Comparison of ENCODE assay signal across 10 cellular contexts in the genomic region with DNA sequence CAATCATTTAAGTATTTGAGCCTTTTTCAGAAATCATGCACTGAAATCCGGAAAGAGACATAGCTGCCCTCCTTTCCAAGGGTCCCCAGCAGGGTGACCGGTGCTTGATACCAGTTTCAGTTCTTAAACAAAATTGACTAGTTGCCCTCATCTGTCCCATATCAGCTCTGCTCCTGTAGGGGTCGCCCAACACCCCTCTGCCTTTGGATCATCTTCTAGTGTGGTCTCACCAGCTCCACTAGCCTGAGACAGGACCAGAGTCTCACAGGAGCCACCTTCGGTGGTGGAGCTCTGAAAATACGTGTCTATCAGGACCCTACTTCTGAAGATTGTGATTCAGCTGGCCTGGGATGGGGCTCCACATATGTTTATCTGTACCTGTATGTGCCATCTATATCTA.
DNase-seq lines count a peak whose midpoint lies in the region; ATAC-seq, FAIRE-seq and TF ChIP-seq lines count a peak whose summit lies in the region.
"Had no signal": no experiment of that assay in that cellular context is flagged by ENCODE, and none has a peak within 500 bp of the region (broad histone marks: within the 10 kb centered on the region; RNA-seq: fewer than 3 reads in every experiment).

No MANE protein-coding gene starts in this region.

- H2AK5ac ChIP-seq in mesendoderm (ENCODE audit: low read length): no peak overlapping the region

- ATAC-seq in WTC11: peak; percentile 99
- no peak for ATAC-seq in GM19324 (IDR thresholded peaks at IDR 0.05; ENCODE audit: low FRiP score, unreplicated experiment)
- ATAC-seq: heart left ventricle had no signal

- H3K4me1 ChIP-seq in Karpas-422 (ENCODE audit: low read length): no peaks in the 10 kb centered on the region
- no peaks in the 10 kb centered on the region for H3K4me1 ChIP-seq in mesendoderm (ENCODE audit: control insufficient read depth, low read depth, low read length)
- H3K4me1 ChIP-seq: heart left ventricle had no signal

- no peaks in the 10 kb centered on the region for H3K36me3 ChIP-seq in Karpas-422 (ENCODE audit: insufficient read depth, low read length)
- no peaks in the 10 kb centered on the region for H3K36me3 ChIP-seq in mesendoderm (ENCODE audit: control insufficient read depth, insufficient read depth, low read length)
- H3K36me3 ChIP-seq: heart left ventricle had no signal

- H3K4me3 ChIP-seq in Karpas-422 (ENCODE audit: low read length) (no peak overlapping the region), mesendoderm (ENCODE audit: low read length) (no peak overlapping the region)
- H3K4me3 ChIP-seq: heart left ventricle had no signal

- CTCF ChIA-PET in WTC11 (lab: Charles Lee): interaction anchor here (0.6 to 1.5 kb wide), 27 partner anchors 9 to 448 kb away, joined by 3 to 21 read pairs (median 4); partner anchors contain the start of gene ENC1
- CTCF ChIA-PET in activated CD4-positive, alpha-beta T cell treated with anti-CD3 and anti-CD28 coated beads, Interleukin-2, amount 10 ng/mL, durations not matched to agents 7 days and 5 days (lab: Charles Lee): interaction anchor here (0.6 to 3.3 kb wide), 3 partner anchors 8 to 300 kb away, joined by 3 to 8 read pairs (median 3); no protein-coding TSS in a partner anchor

- H3K27me3 ChIP-seq in Karpas-422 (ENCODE audit: low read length) (no peaks in the 10 kb centered on the region), mesendoderm (ENCODE audit: insufficient read depth, low read length, poor library complexity) (no peaks in the 10 kb centered on the region)
- H3K27me3 ChIP-seq: heart left ventricle had no signal

- H3K79me2 ChIP-seq in Karpas-422 (ENCODE audit: low read length): no peaks in the 10 kb centered on the region
- H3K79me2 ChIP-seq in mesendoderm (ENCODE audit: control insufficient read depth, insufficient read depth, low read length): no peaks in the 10 kb centered on the region

- no CpG with 5 or more reads among the region's 5 CpGs for whole genome bisulfite sequencing in mesendoderm (ENCODE audit: extremely low coverage, insufficient coverage, low lambda C conversion rate)

- no peak overlapping the region for H2BK15ac ChIP-seq in mesendoderm (replicated peaks; ENCODE audit: low read depth)

- peak; percentile 53 for DNase-seq in Daoy (ENCODE audit: low read depth)
- DNase-seq in Karpas-422: peak; percentile 68
- peak; percentile 67 for DNase-seq in WTC11 (ENCODE audit: low spot score)
- DNase-seq in mesendoderm: peak; percentile 88
- DNase-seq in activated T-helper 2 cell treated with anti-CD3 and anti-CD28 coated beads, Interferon-gamma antibody, Interleukin-2, Interleukin-4, amounts not matched to agents 10 μg/mL and 5 μg/mL and 100 μg/mL, durations not matched to agents 14 hours and 24 hours and 36 hours (ENCODE audit: low spot score): no peak
- no peak for DNase-seq in GM12892 (ENCODE audit: insufficient read length)
- DNase-seq in activated CD4-positive, alpha-beta T cell treated with anti-CD3 and anti-CD28 coated beads, Interleukin-2, amount 10 ng/mL, durations not matched to agents 7 days and 5 days: no peak
- DNase-seq: heart left ventricle, NCI-H1930 had no signal

- no peaks in the 10 kb centered on the region for H3K9me2 ChIP-seq in Karpas-422 (replicated peaks; ENCODE audit: insufficient read depth, low read length)

- no peaks in the 10 kb centered on the region for H3K9me3 Mint-ChIP-seq in WTC11
- H3K9me3 Mint-ChIP-seq in activated T-helper 2 cell treated with anti-CD3 and anti-CD28 coated beads, Interferon-gamma antibody, Interleukin-2, Interleukin-4, amounts not matched to agents 10 μg/mL and 5 μg/mL and 100 μg/mL, durations not matched to agents 14 hours and 24 hours and 36 hours: no peaks in the 10 kb centered on the region
- H3K9me3 Mint-ChIP-seq in activated CD4-positive, alpha-beta T cell treated with anti-CD3 and anti-CD28 coated beads, Interleukin-2, amount 10 ng/mL, durations not matched to agents 7 days and 5 days: no peaks in the 10 kb centered on the region

- no peak overlapping the region for H2AFZ ChIP-seq in Karpas-422 (ENCODE audit: low read length)

- H2BK5ac ChIP-seq in mesendoderm (ENCODE audit: low read length): no peak overlapping the region

- H3K4ac ChIP-seq in mesendoderm (ENCODE audit: low read depth, low read length): no peak overlapping the region

- H4K8ac ChIP-seq in mesendoderm (ENCODE audit: low read depth, low read length): no peak overlapping the region

- H4K20me1 ChIP-seq in Karpas-422 (ENCODE audit: insufficient read depth, low read depth, low read length): no peaks in the 10 kb centered on the region

- H3K4me1 Mint-ChIP-seq in WTC11: peaks cover 8% of the 10 kb centered on the region
- no peaks in the 10 kb centered on the region for H3K4me1 Mint-ChIP-seq in activated T-helper 2 cell treated with anti-CD3 and anti-CD28 coated beads, Interferon-gamma antibody, Interleukin-2, Interleukin-4, amounts not matched to agents 10 μg/mL and 5 μg/mL and 100 μg/mL, durations not matched to agents 14 hours and 24 hours and 36 hours (ENCODE audit: low read depth)
- H3K4me1 Mint-ChIP-seq in activated CD4-positive, alpha-beta T cell treated with anti-CD3 and anti-CD28 coated beads, Interleukin-2, amount 10 ng/mL, durations not matched to agents 7 days and 5 days: no peaks in the 10 kb centered on the region

- TF ChIP-seq POLR2A in GM12892 (IDR thresholded peaks at IDR 0.05; ENCODE audit: low read depth, low read length): no peak

- no peak overlapping the region for H3K4me3 Mint-ChIP-seq in WTC11
- H3K4me3 Mint-ChIP-seq in activated T-helper 2 cell treated with anti-CD3 and anti-CD28 coated beads, Interferon-gamma antibody, Interleukin-2, Interleukin-4, amounts not matched to agents 10 μg/mL and 5 μg/mL and 100 μg/mL, durations not matched to agents 14 hours and 24 hours and 36 hours (ENCODE audit: low read depth): no peak overlapping the region
- no peak overlapping the region for H3K4me3 Mint-ChIP-seq in activated CD4-positive, alpha-beta T cell treated with anti-CD3 and anti-CD28 coated beads, Interleukin-2, amount 10 ng/mL, durations not matched to agents 7 days and 5 days

- no peak for FAIRE-seq in GM12892 (lab: Jason Lieb, UNC)

- TF ChIP-seq CTCF in WTC11 (IDR thresholded peaks at IDR 0.05): peak; percentile 20; the same call in 1 of the 2 replicates

- H3K27me3 Mint-ChIP-seq in WTC11 (ENCODE audit: low read depth): no peaks in the 10 kb centered on the region
- H3K27me3 Mint-ChIP-seq in activated T-helper 2 cell treated with anti-CD3 and anti-CD28 coated beads, Interferon-gamma antibody, Interleukin-2, Interleukin-4, amounts not matched to agents 10 μg/mL and 5 μg/mL and 100 μg/mL, durations not matched to agents 14 hours and 24 hours and 36 hours (ENCODE audit: low read depth): peaks cover 25% of the 10 kb centered on the region
- peaks cover 15% of the 10 kb centered on the region for H3K27me3 Mint-ChIP-seq in activated CD4-positive, alpha-beta T cell treated with anti-CD3 and anti-CD28 coated beads, Interleukin-2, amount 10 ng/mL, durations not matched to agents 7 days and 5 days

- no peak overlapping the region for H3K56ac ChIP-seq in mesendoderm (ENCODE audit: low read length)

- H3K4me2 ChIP-seq in Karpas-422 (ENCODE audit: low read depth, low read length, poor library complexity, severe bottlenecking) (no peak overlapping the region), mesendoderm (ENCODE audit: low read length) (no peak overlapping the region)

- no peak overlapping the region for H4K5ac ChIP-seq in mesendoderm (ENCODE audit: low read length)

- no peak overlapping the region for H3K18ac ChIP-seq in mesendoderm (ENCODE audit: low read length)

- H2BK120ac ChIP-seq in mesendoderm (ENCODE audit: low read depth, low read length): no peak overlapping the region

- no peaks in the 10 kb centered on the region for H3K9me3 ChIP-seq in Karpas-422 (ENCODE audit: low read length)
- H3K9me3 ChIP-seq: heart left ventricle had no signal

- no peak overlapping the region for H3K27ac ChIP-seq in Karpas-422 (ENCODE audit: low read length)
- H3K27ac ChIP-seq in mesendoderm (ENCODE audit: low read depth, low read length): no peak overlapping the region
- H3K27ac ChIP-seq: heart left ventricle had no signal

- H3K23ac ChIP-seq in mesendoderm (ENCODE audit: low read length): no peak overlapping the region

- H3K9ac ChIP-seq in Karpas-422 (ENCODE audit: low read length): no peak overlapping the region
- no peak overlapping the region for H3K9ac ChIP-seq in mesendoderm (ENCODE audit: low read length)

- H3K27ac Mint-ChIP-seq in WTC11: no peak overlapping the region
- no peak overlapping the region for H3K27ac Mint-ChIP-seq in activated T-helper 2 cell treated with anti-CD3 and anti-CD28 coated beads, Interferon-gamma antibody, Interleukin-2, Interleukin-4, amounts not matched to agents 10 μg/mL and 5 μg/mL and 100 μg/mL, durations not matched to agents 14 hours and 24 hours and 36 hours
- H3K27ac Mint-ChIP-seq in activated CD4-positive, alpha-beta T cell treated with anti-CD3 and anti-CD28 coated beads, Interleukin-2, amount 10 ng/mL, durations not matched to agents 7 days and 5 days: no peak overlapping the region

- intact Hi-C loops in activated T-helper 2 cell treated with anti-CD3 and anti-CD28 coated beads, Interferon-gamma antibody, Interleukin-2, Interleukin-4, amounts not matched to agents 10 μg/mL and 5 μg/mL and 100 μg/mL, durations not matched to agents 14 hours and 24 hours and 36 hours (cut with micrococcal nuclease): no loop called here

- POLR2A ChIA-PET in WTC11 (lab: Charles Lee): interaction anchor here (0.9 kb wide), 1 partner anchor 151 kb away, joined by 3 read pairs; no protein-coding TSS in a partner anchor
- POLR2A ChIA-PET in activated CD4-positive, alpha-beta T cell treated with anti-CD3 and anti-CD28 coated beads, Interleukin-2, amount 10 ng/mL, durations not matched to agents 7 days and 5 days (lab: Charles Lee): no interaction called here

- H3K36me3 Mint-ChIP-seq in WTC11: no peaks in the 10 kb centered on the region
- H3K36me3 Mint-ChIP-seq in activated T-helper 2 cell treated with anti-CD3 and anti-CD28 coated beads, Interferon-gamma antibody, Interleukin-2, Interleukin-4, amounts not matched to agents 10 μg/mL and 5 μg/mL and 100 μg/mL, durations not matched to agents 14 hours and 24 hours and 36 hours (ENCODE audit: low read depth): no peaks in the 10 kb centered on the region
- no peaks in the 10 kb centered on the region for H3K36me3 Mint-ChIP-seq in activated CD4-positive, alpha-beta T cell treated with anti-CD3 and anti-CD28 coated beads, Interleukin-2, amount 10 ng/mL, durations not matched to agents 7 days and 5 days (ENCODE audit: low read depth)

- H3K79me1 ChIP-seq in mesendoderm (ENCODE audit: low read length): no peaks in the 10 kb centered on the region

Comparison
In these comparisons a context has a peak if more than half of its experiments do, and no peak if none do; other contexts are left out.
1. DNase-seq: peak in Daoy (single experiment), Karpas-422 (single experiment), WTC11 (single experiment) and mesendoderm (single experiment); none in activated T-helper 2 cell treated with anti-CD3 and anti-CD28 coated beads, Interferon-gamma antibody, Interleukin-2, Interleukin-4, amounts not matched to agents 10 μg/mL and 5 μg/mL and 100 μg/mL, durations not matched to agents 14 hours and 24 hours and 36 hours (single experiment), GM12892 (single experiment) and activated CD4-positive, alpha-beta T cell treated with anti-CD3 and anti-CD28 coated beads, Interleukin-2, amount 10 ng/mL, durations not matched to agents 7 days and 5 days (single experiment).